17 cellular contexts compared by ENCODE assay signal in the genomic region with DNA sequence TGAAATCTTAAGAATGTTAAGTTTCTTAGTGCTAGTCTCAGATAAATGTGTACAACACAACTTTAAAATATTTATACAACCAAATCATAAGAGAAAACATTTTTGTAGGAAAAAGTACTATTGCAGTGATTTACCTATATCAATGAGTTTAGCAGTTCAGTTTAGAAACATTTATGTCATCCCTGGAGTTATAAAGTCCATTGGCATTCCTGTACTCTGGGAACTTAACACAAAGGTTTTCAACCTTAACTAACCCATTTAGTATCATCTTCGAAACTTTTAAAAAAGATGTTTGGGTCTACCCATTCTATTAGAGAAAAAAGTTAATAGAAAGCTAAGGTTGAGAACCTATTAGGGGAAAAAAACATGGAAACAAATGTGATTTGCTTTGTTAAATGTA. TPM values are rescaled to one million over a fixed set of nuclear protein-coding genes. Genes with fewer than 3 reads are reported as not detected.
DNase-seq lines count a peak whose midpoint lies in the region; ATAC-seq and TF ChIP-seq lines count a peak whose summit lies in the region.
"Had no signal": no experiment of that assay in that cellular context is flagged by ENCODE, and none has a peak within 500 bp of the region (broad histone marks: within the 10 kb centered on the region; RNA-seq: fewer than 3 reads in every experiment).

No MANE protein-coding gene starts in this region.

- peaks cover 93% of the 10 kb centered on the region for H3K4me1 ChIP-seq in Karpas-422 (ENCODE audit: low read length)
- H3K4me1 ChIP-seq in Peyer's patch: peaks cover 0 to 15% (median 5%) of the 10 kb centered on the region in 4 donors
- H3K4me1 ChIP-seq: Caco-2 had no signal

- peaks cover 100% of the 10 kb centered on the region for H3K79me2 ChIP-seq in Karpas-422 (ENCODE audit: low read length)

- intact Hi-C loops in natural killer cell (cut with micrococcal nuclease): no loop called here

- peaks cover 39 to 53% of the 10 kb centered on the region in 2 donors for H3K4me1 Mint-ChIP-seq in natural killer cell treated with Interleukin-12 subunit alpha and Interleukin-12 subunit beta and Interleukin-15 and Interleukin-18, amount 100 ng/mL, for 72 hours (ENCODE audit: low read depth in 2 of 2)
- peaks cover 41 to 50% of the 10 kb centered on the region in 2 donors for H3K4me1 Mint-ChIP-seq in natural killer cell
- peaks cover 44% of the 10 kb centered on the region for H3K4me1 Mint-ChIP-seq in activated T-helper 17 cell treated with anti-CD3 and anti-CD28 coated beads, Interleukin-2, amount 50 U/mL, for 72 hours

- H3K36me3 ChIP-seq in Karpas-422 (ENCODE audit: insufficient read depth, low read length) (peaks cover 7% of the 10 kb centered on the region; the same call in 1 of the 2 replicates), Peyer's patch (no peaks in the 10 kb centered on the region)

- no peaks in the 10 kb centered on the region for H3K36me3 Mint-ChIP-seq in natural killer cell treated with Interleukin-12 subunit alpha and Interleukin-12 subunit beta and Interleukin-15 and Interleukin-18, amount 100 ng/mL, for 72 hours
- H3K36me3 Mint-ChIP-seq in natural killer cell: no peaks in the 10 kb centered on the region
- H3K36me3 Mint-ChIP-seq in activated T-helper 17 cell treated with anti-CD3 and anti-CD28 coated beads, Interleukin-2, amount 50 U/mL, for 72 hours (ENCODE audit: low read depth): peaks cover 26% of the 10 kb centered on the region

- DNase-seq in natural killer cell treated with Interleukin-12 subunit alpha and Interleukin-12 subunit beta and Interleukin-15 and Interleukin-18, amount 100 ng/mL, for 72 hours (ENCODE audit: low spot score): no peak
- DNase-seq in natural killer cell: no peak
- DNase-seq in Karpas-422: no peak
- DNase-seq in Peyer's patch: no peak
- no peak for DNase-seq in activated T-cell treated with anti-CD3 and anti-CD28 coated beads for 4 hours
- DNase-seq: ACHN; Caco-2; CD4-positive, alpha-beta T cell; DMS153; DMS79; GDM1; GM23248; HCEC 1CT had no signal

- H3K9me3 Mint-ChIP-seq in natural killer cell treated with Interleukin-12 subunit alpha and Interleukin-12 subunit beta and Interleukin-15 and Interleukin-18, amount 100 ng/mL, for 72 hours: no peaks in the 10 kb centered on the region
- no peaks in the 10 kb centered on the region for H3K9me3 Mint-ChIP-seq in natural killer cell
- H3K9me3 Mint-ChIP-seq in activated T-helper 17 cell treated with anti-CD3 and anti-CD28 coated beads, Interleukin-2, amount 50 U/mL, for 72 hours: no peaks in the 10 kb centered on the region
- H3K9me3 Mint-ChIP-seq: CD4-positive, alpha-beta T cell; IgD-negative memory B cell had no signal

- peak overlapping the region; percentile 55 for H3K4me2 ChIP-seq in Karpas-422 (ENCODE audit: low read depth, low read length, poor library complexity, severe bottlenecking)

- no peaks in the 10 kb centered on the region for H3K9me3 ChIP-seq in Karpas-422 (ENCODE audit: low read length)
- H3K9me3 ChIP-seq in Peyer's patch: no peaks in the 10 kb centered on the region
- H3K9me3 ChIP-seq: Caco-2 had no signal

- H4K20me1 ChIP-seq in Karpas-422 (ENCODE audit: insufficient read depth, low read depth, low read length): no peaks in the 10 kb centered on the region

- ATAC-seq in natural killer cell treated with Interleukin-12 subunit alpha and Interleukin-12 subunit beta and Interleukin-15 and Interleukin-18, amount 100 ng/mL, for 72 hours: no peak
- no peak for ATAC-seq in natural killer cell
- ATAC-seq in activated T-helper 17 cell treated with anti-CD3 and anti-CD28 coated beads, Interleukin-2, amount 50 U/mL, for 72 hours (replicated peaks): no peak
- ATAC-seq in HG03039 (IDR thresholded peaks at IDR 0.05; ENCODE audit: unreplicated experiment): no peak

- H3K4me3 ChIP-seq in Karpas-422 (ENCODE audit: low read length) (no peak overlapping the region), Peyer's patch (no peak overlapping the region)
- H3K4me3 ChIP-seq: GM23248 had no signal

- peak overlapping the region; percentile 64 for H3K4me3 Mint-ChIP-seq in natural killer cell treated with Interleukin-12 subunit alpha and Interleukin-12 subunit beta and Interleukin-15 and Interleukin-18, amount 100 ng/mL, for 72 hours
- no peak overlapping the region for H3K4me3 Mint-ChIP-seq in natural killer cell
- H3K4me3 Mint-ChIP-seq in activated T-helper 17 cell treated with anti-CD3 and anti-CD28 coated beads, Interleukin-2, amount 50 U/mL, for 72 hours: peak overlapping the region; percentile 43

- no peak overlapping the region for H2AFZ ChIP-seq in Karpas-422 (ENCODE audit: low read length)
- H2AFZ ChIP-seq: GM23248 had no signal

- TF ChIP-seq CTCF in natural killer cell (IDR thresholded peaks at IDR 0.05) (no peak), Peyer's patch (IDR thresholded peaks at IDR 0.05) (no peak)

- peak overlapping the region; percentile 2 to 64 for H3K27ac Mint-ChIP-seq in natural killer cell treated with Interleukin-12 subunit alpha and Interleukin-12 subunit beta and Interleukin-15 and Interleukin-18, amount 100 ng/mL, for 72 hours
- H3K27ac Mint-ChIP-seq in natural killer cell: peak overlapping the region in 1 of 2 donors; percentile 22
- no peak overlapping the region for H3K27ac Mint-ChIP-seq in activated T-helper 17 cell treated with anti-CD3 and anti-CD28 coated beads, Interleukin-2, amount 50 U/mL, for 72 hours
- H3K27ac Mint-ChIP-seq: CD4-positive, alpha-beta T cell had no signal

- H3K9ac ChIP-seq in Karpas-422 (ENCODE audit: low read length): no peak overlapping the region
- H3K9ac ChIP-seq: GM23248 had no signal

- no peaks in the 10 kb centered on the region for H3K9me2 ChIP-seq in Karpas-422 (replicated peaks; ENCODE audit: insufficient read depth, low read length)

- no peaks in the 10 kb centered on the region for H3K27me3 Mint-ChIP-seq in natural killer cell treated with Interleukin-12 subunit alpha and Interleukin-12 subunit beta and Interleukin-15 and Interleukin-18, amount 100 ng/mL, for 72 hours
- no peaks in the 10 kb centered on the region for H3K27me3 Mint-ChIP-seq in natural killer cell (ENCODE audit: low read depth in 2 of 2)
- no peaks in the 10 kb centered on the region for H3K27me3 Mint-ChIP-seq in activated T-helper 17 cell treated with anti-CD3 and anti-CD28 coated beads, Interleukin-2, amount 50 U/mL, for 72 hours
- H3K27me3 Mint-ChIP-seq: CD4-positive, alpha-beta T cell; IgD-negative memory B cell had no signal

- H3K27ac ChIP-seq in Karpas-422 (ENCODE audit: low read length) (peak overlapping the region; percentile 66), Peyer's patch (no peak overlapping the region)
- H3K27ac ChIP-seq: C4-2B, GM23248 had no signal

- H3K27me3 ChIP-seq in Karpas-422 (ENCODE audit: low read length) (no peaks in the 10 kb centered on the region), Peyer's patch (no peaks in the 10 kb centered on the region)

- TF ChIP-seq POLR2A in Peyer's patch (IDR thresholded peaks at IDR 0.05): no peak

RNA-seq across cellular contexts. Expression of a gene that starts 10.9 kb away (rescaled TPM):
- 10 to 100 TPM; 38.7 to 49.0 TPM for total RNA-seq in natural killer cell treated with Interleukin-12 subunit alpha and Interleukin-12 subunit beta and Interleukin-15 and Interleukin-18, amount 100 ng/mL, for 72 hours
- 10 to 100 TPM; 28.9 to 39.6 (median 39.5) TPM for total RNA-seq in natural killer cell
- 88.9 and 124 TPM in 2 replicates for total RNA-seq in Karpas-422 (2014; rRNA removed; shearing (Covaris generic); ENCODE audit: low replicate concordance)
- 10 to 100 TPM; 32.3 to 49.8 TPM for total RNA-seq in activated T-helper 17 cell treated with anti-CD3 and anti-CD28 coated beads, Interleukin-2, amount 50 U/mL, for 72 hours
- total RNA-seq in Peyer's patch: 10 to 100 TPM; 41.7 to 79.0 (median 69.3) TPM
